8 cellular contexts compared by ENCODE assay signal in genomic region chr17:44071772-44072171, GRCh38. TPM values are rescaled to one million over a fixed set of nuclear protein-coding genes. Genes with fewer than 3 reads are reported as not detected.
DNase-seq lines count a peak whose midpoint lies in the region; ATAC-seq and TF ChIP-seq lines count a peak whose summit lies in the region.

No MANE protein-coding gene starts in this region.

- H3K27ac Mint-ChIP-seq in CD14-positive monocyte: peak overlapping the region; percentile 50 to 96 (median 92)
- H3K27ac Mint-ChIP-seq in naive thymus-derived CD8-positive, alpha-beta T cell: peak overlapping the region; percentile 15 to 96 (median 90)

- DNase-seq in CD14-positive monocyte (ENCODE audit: low spot score): no peak
- DNase-seq in KBM-7: peak; percentile 35
- DNase-seq in coronary artery (ENCODE audit: low spot score): no peak
- no peak for DNase-seq in naive thymus-derived CD8-positive, alpha-beta T cell
- no peak for DNase-seq in inferior parietal cortex (ENCODE audit: extremely low spot score)
- no peak for DNase-seq in superior temporal gyrus (ENCODE audit: extremely low spot score)

- peak overlapping the region in 1 of 2 donors; percentile 95 for H3K27ac ChIP-seq in coronary artery

- peaks cover 52% of the 10 kb centered on the region for H3K4me1 Mint-ChIP-seq in CD14-positive monocyte
- peaks cover 18 to 46% (median 44%) of the 10 kb centered on the region in 4 donors for H3K4me1 Mint-ChIP-seq in naive thymus-derived CD8-positive, alpha-beta T cell

- peaks cover 24 to 34% of the 10 kb centered on the region in 2 donors for H3K36me3 Mint-ChIP-seq in CD14-positive monocyte
- peaks cover 0 to 10% (median 0%) of the 10 kb centered on the region in 3 donors for H3K36me3 Mint-ChIP-seq in naive thymus-derived CD8-positive, alpha-beta T cell

- POLR2A ChIA-PET in naive thymus-derived CD8-positive, alpha-beta T cell (lab: Charles Lee): interaction anchor here (0.9 kb wide), 1 partner anchor 51 kb away, joined by 3 read pairs; the partner anchor contains the start of gene HDAC5

- in situ Hi-C loops in KBM-7 (cut with MboI; ENCODE audit: low pct_unique_long_range_greater_than_20kb, low sequenced_read_pairs): loop anchor here (10.0 kb wide), 1 partner anchor 63 kb away; no protein-coding TSS in a partner anchor

- no peak for ATAC-seq in naive thymus-derived CD8-positive, alpha-beta T cell
- ATAC-seq in GM18858 (IDR thresholded peaks at IDR 0.05; ENCODE audit: unreplicated experiment): no peak
- no peak for ATAC-seq in HG03520 (IDR thresholded peaks at IDR 0.05; ENCODE audit: unreplicated experiment)

- peak overlapping the region; percentile 68 to 94 for H3K4me3 Mint-ChIP-seq in CD14-positive monocyte
- peak overlapping the region; percentile 80 to 98 (median 95) for H3K4me3 Mint-ChIP-seq in naive thymus-derived CD8-positive, alpha-beta T cell

- H3K27me3 Mint-ChIP-seq in CD14-positive monocyte (ENCODE audit: low read depth in 3 of 3): peaks cover 0 to 1% (median 0%) of the 10 kb centered on the region in 3 donors
- H3K27me3 Mint-ChIP-seq in naive thymus-derived CD8-positive, alpha-beta T cell: no peaks in the 10 kb centered on the region

- TF ChIP-seq CTCF in CD14-positive monocyte (IDR thresholded peaks at IDR 0.05) (no peak), coronary artery (IDR thresholded peaks at IDR 0.05) (no peak)

- intact Hi-C loops in CD14-positive monocyte (cut with micrococcal nuclease): loop anchor here in 1 of 2 donors (2.0 kb wide), 1 partner anchor 51 kb away; the partner anchor contains the start of gene HDAC5

- no peaks in the 10 kb centered on the region for H3K9me3 Mint-ChIP-seq in CD14-positive monocyte
- H3K9me3 Mint-ChIP-seq in naive thymus-derived CD8-positive, alpha-beta T cell: no peaks in the 10 kb centered on the region

- peak overlapping the region; percentile 79 for H3K4me3 ChIP-seq in coronary artery

RNA-seq across cellular contexts. Expression of gene G6PC3, which starts 1.2 kb away (rescaled TPM):
- 10 to 100 TPM; 42.4 to 46.4 TPM for polyA plus RNA-seq in CD14-positive monocyte
- 10 to 100 TPM; 15.0 to 19.1 TPM for total RNA-seq in naive thymus-derived CD8-positive, alpha-beta T cell
- 10 to 100 TPM; 25.5 to 31.3 (median 26.6) TPM for polyA plus RNA-seq in naive thymus-derived CD8-positive, alpha-beta T cell

RNA-seq across cellular contexts. Expression of gene LSM12, which starts 5.3 kb away (rescaled TPM):
- 10 to 100 TPM; 64.4 to 65.8 TPM for polyA plus RNA-seq in CD14-positive monocyte
- total RNA-seq in naive thymus-derived CD8-positive, alpha-beta T cell: 10 to 100 TPM; 33.3 to 36.0 TPM
- polyA plus RNA-seq in naive thymus-derived CD8-positive, alpha-beta T cell: 10 to 100 TPM; 63.4 to 82.6 (median 66.7) TPM

RNA-seq across cellular contexts. Expression of gene HDAC5, which starts 51.7 kb away (rescaled TPM):
- 10 to 100 TPM; 16.1 to 24.7 TPM for polyA plus RNA-seq in CD14-positive monocyte
- total RNA-seq in naive thymus-derived CD8-positive, alpha-beta T cell: 10 to 100 TPM; 71.1 to 73.8 TPM
- polyA plus RNA-seq in naive thymus-derived CD8-positive, alpha-beta T cell: 10 to 100 TPM; 25.3 to 41.8 (median 27.2) TPM

RNA-seq across cellular contexts. Expression of gene TMEM101, which starts 57.0 kb away (rescaled TPM):
- 10 to 100 TPM; 33.6 to 41.4 TPM for polyA plus RNA-seq in CD14-positive monocyte
- total RNA-seq in naive thymus-derived CD8-positive, alpha-beta T cell: 10 to 100 TPM; 26.8 to 27.6 TPM
- 10 to 100 TPM; 23.6 to 28.8 (median 27.1) TPM for polyA plus RNA-seq in naive thymus-derived CD8-positive, alpha-beta T cell
